In the genomic region with DNA sequence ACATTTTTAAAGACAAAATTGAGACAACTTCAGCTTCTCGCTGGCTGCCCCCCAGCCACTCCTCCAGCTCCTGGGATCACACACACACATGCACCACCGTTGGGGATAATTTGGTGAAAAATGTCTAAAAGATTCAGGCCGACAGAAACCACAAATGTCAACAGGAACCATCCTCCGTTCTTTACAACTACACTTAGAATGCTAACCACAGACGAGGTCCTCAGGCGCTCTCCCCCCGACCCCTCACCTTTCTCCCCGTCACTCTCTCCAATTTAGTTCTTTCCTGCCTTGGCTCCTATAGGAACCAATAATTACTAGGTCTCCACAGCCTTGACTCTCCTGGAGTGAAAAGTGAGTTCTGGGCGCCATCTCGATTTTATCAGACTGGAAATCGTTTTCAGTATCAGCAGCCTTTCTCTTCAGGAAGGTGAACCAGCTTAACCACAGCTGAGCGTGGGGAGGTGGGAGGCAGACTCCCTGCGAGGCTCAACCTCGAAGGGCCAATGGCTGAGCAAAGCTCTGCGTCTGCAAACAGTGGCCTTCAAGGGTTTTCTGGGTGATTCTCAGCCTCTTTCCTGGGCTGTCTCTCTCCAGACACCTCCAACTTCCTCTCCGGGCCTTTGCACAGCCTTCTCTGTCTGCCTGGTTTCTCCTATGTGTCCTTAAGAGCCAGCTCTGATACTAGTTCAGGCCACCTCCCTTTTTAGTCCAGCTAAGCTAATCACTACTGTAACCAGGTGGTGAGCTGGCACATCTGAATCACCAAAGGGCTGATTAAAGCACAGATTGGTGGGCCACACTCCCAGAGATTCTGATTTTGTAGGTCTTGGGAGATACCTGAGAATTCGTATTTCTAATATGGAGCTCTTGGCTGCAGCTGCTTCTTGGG, we compare ENCODE assay signal across 13 cellular contexts.
A peak's percentile ranks its signal among the peaks of the same experiment; 100 is the strongest.
DNase-seq lines count a peak whose midpoint lies in the region; ATAC-seq, FAIRE-seq and TF ChIP-seq lines count a peak whose summit lies in the region.
"Had no signal": no experiment of that assay in that cellular context is flagged by ENCODE, and none has a peak within 500 bp of the region (broad histone marks: within the 10 kb centered on the region; RNA-seq: fewer than 3 reads in every experiment).

No MANE protein-coding gene starts in this region.

- no peaks in the 10 kb centered on the region for H3K79me2 ChIP-seq in DND-41 (ENCODE audit: insufficient read depth, low read length)

- DNase-seq in DND-41 = peak; percentile 55
- peak; percentile 57 for DNase-seq in UCSD-AML1 (lab: John Stamatoyannopoulos, UW; ENCODE audit: unreplicated experiment)
- DNase-seq in activated naive CD4-positive, alpha-beta T cell treated with anti-CD3 and anti-CD28 coated beads, Interleukin-2, amount 50 U/mL, for 72 hours (ENCODE audit: low spot score in 2 of 2) = no peak
- DNase-seq in neuronal stem cell (ENCODE audit: low spot score) = no peak
- DNase-seq in frontal cortex (ENCODE audit: low spot score in 2 of 2) = no peak
- no peak for DNase-seq in NCI-H524 (lab: John Stamatoyannopoulos, UW)
- no peak for DNase-seq in effector CD8-positive, alpha-beta T cell (lab: John Stamatoyannopoulos, UW)
- DNase-seq: C1 segment of cervical spinal cord, OCI-M1, substantia nigra, T1000 had no signal

- no peak overlapping the region for H4K8ac ChIP-seq in neuronal stem cell (ENCODE audit: low read depth, low read length)

- H2AFZ ChIP-seq in DND-41 (ENCODE audit: low read depth, low read length) (no peak overlapping the region), neuronal stem cell (ENCODE audit: low read length) (no peak overlapping the region)

- H2BK120ac ChIP-seq in neuronal stem cell (ENCODE audit: low read depth, low read length) = no peak overlapping the region

- 0 out of 2 replicates have a peak overlapping the region, but pooled peaks have one; percentile 19 for H3K4me2 ChIP-seq in DND-41 (ENCODE audit: insufficient read depth, low read length)
- no peak overlapping the region for H3K4me2 ChIP-seq in neuronal stem cell (ENCODE audit: insufficient read depth, low read length, poor library complexity, severe bottlenecking)

- H3K27ac ChIP-seq in DND-41 (ENCODE audit: low read length) = no peak overlapping the region
- H3K27ac ChIP-seq in neuronal stem cell (replicated peaks; ENCODE audit: low read length) = no peak overlapping the region
- H3K27ac ChIP-seq: prostate gland had no signal

- H3K36me3 Mint-ChIP-seq in activated naive CD4-positive, alpha-beta T cell treated with anti-CD3 and anti-CD28 coated beads, Interleukin-2, amount 50 U/mL, for 72 hours = no peaks in the 10 kb centered on the region

- H3K27me3 ChIP-seq in DND-41 (ENCODE audit: insufficient read depth, low read length, poor library complexity) = peaks cover 19% of the 10 kb centered on the region
- H3K27me3 ChIP-seq in neuronal stem cell (ENCODE audit: control insufficient read depth in 3 of 3, insufficient read depth in 3 of 3, low read depth in 1 of 3, low read length in 3 of 3) = no peaks in the 10 kb centered on the region

- no peak overlapping the region for H2AK5ac ChIP-seq in neuronal stem cell (ENCODE audit: low read depth, low read length)

- no peak overlapping the region for H3K23ac ChIP-seq in neuronal stem cell (ENCODE audit: low read depth, low read length, poor library complexity)

- no peak overlapping the region for H3K9ac ChIP-seq in DND-41 (ENCODE audit: low read depth, low read length)
- no peak overlapping the region for H3K9ac ChIP-seq in neuronal stem cell (ENCODE audit: low read depth, low read length, poor library complexity)

- no peaks in the 10 kb centered on the region for H3K9me3 Mint-ChIP-seq in activated naive CD4-positive, alpha-beta T cell treated with anti-CD3 and anti-CD28 coated beads, Interleukin-2, amount 50 U/mL, for 72 hours

- no peak overlapping the region for H3K14ac ChIP-seq in neuronal stem cell (ENCODE audit: low read length)

- H3K18ac ChIP-seq in neuronal stem cell (ENCODE audit: low read length) = peak overlapping the region; percentile 30

- no peaks in the 10 kb centered on the region for H3K79me1 ChIP-seq in neuronal stem cell (ENCODE audit: low read depth, low read length)

- no peaks in the 10 kb centered on the region for H3K36me3 ChIP-seq in DND-41 (ENCODE audit: insufficient read depth, low read length)
- H3K36me3 ChIP-seq in neuronal stem cell (replicated peaks in 1 of 2; ENCODE audit: control insufficient read depth in 2 of 2, insufficient read depth in 2 of 2, low read length in 2 of 2) = no peaks in the 10 kb centered on the region
- H3K36me3 ChIP-seq: prostate gland had no signal

- H3K9me3 ChIP-seq in DND-41 (ENCODE audit: insufficient read depth, low read length, severe bottlenecking) (no peaks in the 10 kb centered on the region), neuronal stem cell (replicated peaks in 1 of 2; ENCODE audit: control insufficient read depth in 2 of 2, insufficient read depth in 1 of 2, low read depth in 1 of 2, low read length in 2 of 2) (peaks cover 0 to 3% of the 10 kb centered on the region in 2 donors)
- H3K9me3 ChIP-seq: prostate gland had no signal

- no peak overlapping the region for H2BK5ac ChIP-seq in neuronal stem cell (ENCODE audit: low read length)

- no peak for FAIRE-seq in frontal cortex (lab: Jason Lieb, UNC)

- no CpG with 5 or more reads among the region's 17 CpGs for WGBS in neuronal stem cell (ENCODE audit: extremely low coverage in 2 of 2, insufficient read length in 2 of 2, insufficient replicate concordance in 1 of 2), 2 donors

- ATAC-seq in DND-41 (ENCODE audit: insufficient read depth, low read depth) = peak; percentile 80
- ATAC-seq in activated naive CD4-positive, alpha-beta T cell treated with anti-CD3 and anti-CD28 coated beads, Interleukin-2, amount 50 U/mL, for 72 hours = peak; percentile 40 to 56
- ATAC-seq in GM18511 (IDR thresholded peaks at IDR 0.05; ENCODE audit: unreplicated experiment) = no peak

- no peak overlapping the region for H2BK15ac ChIP-seq in neuronal stem cell (ENCODE audit: low read length)

- peak overlapping the region; percentile 76 to 77 for H3K27ac Mint-ChIP-seq in activated naive CD4-positive, alpha-beta T cell treated with anti-CD3 and anti-CD28 coated beads, Interleukin-2, amount 50 U/mL, for 72 hours

- H3K4me1 ChIP-seq in DND-41 (ENCODE audit: insufficient read depth, low read length) = peaks cover 13% of the 10 kb centered on the region; the same call in 1 of the 2 replicates
- peaks cover 13 to 29% of the 10 kb centered on the region in 2 donors for H3K4me1 ChIP-seq in neuronal stem cell (ENCODE audit: control insufficient read depth in 2 of 2, insufficient read depth in 1 of 2, low read depth in 1 of 2, low read length in 2 of 2)
- H3K4me1 ChIP-seq: prostate gland had no signal

- no peak overlapping the region for H4K91ac ChIP-seq in neuronal stem cell (ENCODE audit: low read depth, low read length, poor library complexity)

- H3K4me3 ChIP-seq in DND-41 (ENCODE audit: low read depth in 1 of 2, low read length in 2 of 2) (no peak overlapping the region), neuronal stem cell (ENCODE audit: low read length in 2 of 2) (no peak overlapping the region)
- H3K4me3 ChIP-seq: prostate gland had no signal

- no peak overlapping the region for H3K4ac ChIP-seq in neuronal stem cell (ENCODE audit: low read length)

- H4K20me1 ChIP-seq in DND-41 (ENCODE audit: insufficient read depth, low read length) = no peaks in the 10 kb centered on the region

- H2BK12ac ChIP-seq in neuronal stem cell (ENCODE audit: low read length) = no peak overlapping the region

- TF ChIP-seq CTCF in DND-41 (IDR thresholded peaks at IDR 0.05; ENCODE audit: borderline replicate concordance, extremely low read depth, low read length, poor library complexity, severe bottlenecking) = no peak

Comparison
In these comparisons a context has a peak if more than half of its experiments do, and no peak if none do; other contexts are left out.
1. DNase-seq: peak in DND-41 (single experiment) and UCSD-AML1 (single experiment); none in activated naive CD4-positive, alpha-beta T cell treated with anti-CD3 and anti-CD28 coated beads, Interleukin-2, amount 50 U/mL, for 72 hours (0 of 2), neuronal stem cell (single experiment), frontal cortex (0 of 2), NCI-H524 (0 of 2) and effector CD8-positive, alpha-beta T cell (single experiment).